In the genomic region with DNA sequence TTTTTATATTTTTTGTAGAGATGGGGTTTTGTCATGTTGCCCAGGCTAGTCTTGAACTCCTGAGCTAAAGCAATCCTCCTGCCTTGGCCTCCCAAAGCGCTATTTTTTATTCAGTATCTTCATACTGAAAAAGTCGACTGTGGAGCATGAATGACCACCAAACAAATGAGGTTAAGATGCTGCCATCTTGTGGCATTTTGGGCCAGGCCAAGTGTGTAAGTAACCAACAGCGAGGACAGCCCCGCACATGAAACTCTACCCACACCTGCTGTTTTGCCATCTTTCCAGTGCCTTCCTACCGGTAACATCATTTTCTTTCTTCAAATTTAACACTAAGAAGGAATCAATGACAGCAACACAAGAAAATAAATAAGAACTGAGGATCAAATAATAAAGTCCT, we compare ENCODE assay signal across 11 cellular contexts. TPM values are rescaled to one million over a fixed set of nuclear protein-coding genes. Genes with fewer than 3 reads are reported as not detected.
DNase-seq lines count a peak whose midpoint lies in the region; ATAC-seq and TF ChIP-seq lines count a peak whose summit lies in the region.
"Had no signal": no experiment of that assay in that cellular context is flagged by ENCODE, and none has a peak within 500 bp of the region (broad histone marks: within the 10 kb centered on the region; RNA-seq: fewer than 3 reads in every experiment).

No MANE protein-coding gene starts in this region.

- H3K27me3 ChIP-seq in GM23338 (ENCODE audit: insufficient read depth), result no peaks in the 10 kb centered on the region
- no peaks in the 10 kb centered on the region for H3K27me3 ChIP-seq in OCI-LY3 (ENCODE audit: low read depth, low read length)
- H3K27me3 ChIP-seq: neutrophil had no signal

- H3K36me3 ChIP-seq in GM23338 (ENCODE audit: insufficient read depth) (no peaks in the 10 kb centered on the region), OCI-LY3 (replicated peaks; ENCODE audit: low read depth, low read length) (no peaks in the 10 kb centered on the region)
- H3K36me3 ChIP-seq: neutrophil had no signal

- H3K27ac Mint-ChIP-seq in GM23338 (no peak overlapping the region), mesothelial cell of epicardium (no peak overlapping the region)
- H3K27ac Mint-ChIP-seq: activated B cell treated with CpG ODN at 0.5 μM for 24 hours; dendritic cell treated with granulocyte-macrophage colony-stimulating factor and Interleukin-4, amounts not matched to agents 40 ng/mL and 50 ng/mL, for 4 days had no signal

- H3K4me1 Mint-ChIP-seq in GM23338 (no peaks in the 10 kb centered on the region), mesothelial cell of epicardium (peaks cover 4% of the 10 kb centered on the region)
- H3K4me1 Mint-ChIP-seq: activated B cell treated with CpG ODN at 0.5 μM for 24 hours had no signal

- H3K27ac ChIP-seq in GM23338 (ENCODE audit: low read depth) (no peak overlapping the region), OCI-LY3 (ENCODE audit: low read length) (no peak overlapping the region)
- H3K27ac ChIP-seq: neutrophil had no signal

- ATAC-seq in GM23338 (peak; percentile 93), GM19455 (IDR thresholded peaks at IDR 0.05; ENCODE audit: unreplicated experiment) (no peak), GM18868 (IDR thresholded peaks at IDR 0.05; ENCODE audit: unreplicated experiment) (no peak)

- peaks cover 8% of the 10 kb centered on the region; the same call in 1 of the 2 replicates for H3F3A ChIP-seq in GM23338 (replicated peaks; ENCODE audit: low read depth)

- H3K36me3 Mint-ChIP-seq in GM23338 (ENCODE audit: low read depth) (no peaks in the 10 kb centered on the region), mesothelial cell of epicardium (no peaks in the 10 kb centered on the region)

- H3K9ac ChIP-seq in OCI-LY3 (ENCODE audit: low read length), result no peak overlapping the region

- TF ChIP-seq CTCF in AG10803 (conservative IDR thresholded peaks at IDR 0.05; ENCODE audit: low read length) (0 out of 2 replicates have a peak, but pooled peaks have one; percentile 8), GM23338 (conservative IDR thresholded peaks at IDR 0.05; ENCODE audit: low read depth in 2 of 2) (peak; percentile 76 to 92), OCI-LY3 (IDR thresholded peaks at IDR 0.05; ENCODE audit: low read depth, low read length) (peak; percentile 75), fibroblast of mammary gland (conservative IDR thresholded peaks at IDR 0.05; ENCODE audit: control insufficient read depth, insufficient read depth, low read depth, low read length) (peak; percentile 30), mesothelial cell of epicardium (IDR thresholded peaks at IDR 0.05; ENCODE audit: unreplicated experiment) (no peak)

- DNase-seq in AG10803 (ENCODE audit: low read depth) (no peak), GM23338 (ENCODE audit: low spot score) (peak; percentile 82), fibroblast of mammary gland (ENCODE audit: low read depth) (peak; percentile 31), mesothelial cell of epicardium (ENCODE audit: low spot score in 2 of 2, unreplicated experiment in 2 of 2) (no peak)
- no peak for DNase-seq in stimulated activated naive CD4-positive, alpha-beta T cell (lab: John Stamatoyannopoulos, UW)
- DNase-seq: activated B cell treated with CpG ODN at 0.5 μM for 24 hours had no signal

- H3K9me3 Mint-ChIP-seq in GM23338, result no peaks in the 10 kb centered on the region
- peaks cover 7% of the 10 kb centered on the region for H3K9me3 Mint-ChIP-seq in mesothelial cell of epicardium
- H3K9me3 Mint-ChIP-seq: activated B cell treated with CpG ODN at 0.5 μM for 24 hours; dendritic cell treated with granulocyte-macrophage colony-stimulating factor and Interleukin-4, amounts not matched to agents 40 ng/mL and 50 ng/mL, for 4 days had no signal

- H3K4me3 Mint-ChIP-seq in GM23338 (no peak overlapping the region), mesothelial cell of epicardium (no peak overlapping the region)
- H3K4me3 Mint-ChIP-seq: activated B cell treated with CpG ODN at 0.5 μM for 24 hours; dendritic cell treated with granulocyte-macrophage colony-stimulating factor and Interleukin-4, amounts not matched to agents 40 ng/mL and 50 ng/mL, for 4 days had no signal

- no peak overlapping the region for H3K4me2 ChIP-seq in GM23338
- 0 out of 2 replicates have a peak overlapping the region, but pooled peaks have one; percentile 3 for H3K4me2 ChIP-seq in OCI-LY3 (ENCODE audit: low read length)

- H2AFZ ChIP-seq in GM23338 (no peak overlapping the region), OCI-LY3 (ENCODE audit: low read depth, low read length) (peak overlapping the region; percentile 64; the same call in 1 of the 2 replicates)

- peaks cover 4% of the 10 kb centered on the region; the same call in 1 of the 2 replicates for H3K9me3 ChIP-seq in OCI-LY3 (ENCODE audit: insufficient read depth, low read length)
- H3K9me3 ChIP-seq: neutrophil had no signal

- H3K4me1 ChIP-seq in GM23338 (ENCODE audit: insufficient read depth), result no peaks in the 10 kb centered on the region
- H3K4me1 ChIP-seq in OCI-LY3 (ENCODE audit: low read length), result no peaks in the 10 kb centered on the region

- H3K79me2 ChIP-seq in GM23338 (replicated peaks; ENCODE audit: insufficient read depth) (no peaks in the 10 kb centered on the region), OCI-LY3 (ENCODE audit: low read length) (no peaks in the 10 kb centered on the region)

- H3K9me2 ChIP-seq in GM23338 (ENCODE audit: insufficient read depth), result no peaks in the 10 kb centered on the region

- H4K20me1 ChIP-seq in GM23338 (replicated peaks; ENCODE audit: insufficient read depth) (no peaks in the 10 kb centered on the region), OCI-LY3 (ENCODE audit: insufficient read depth, low read length) (no peaks in the 10 kb centered on the region)

- H3K27me3 Mint-ChIP-seq in GM23338 (ENCODE audit: insufficient read depth, low read depth, poor library complexity) (peaks cover 4% of the 10 kb centered on the region), mesothelial cell of epicardium (ENCODE audit: low read depth) (no peaks in the 10 kb centered on the region)
- H3K27me3 Mint-ChIP-seq: activated B cell treated with CpG ODN at 0.5 μM for 24 hours; dendritic cell treated with granulocyte-macrophage colony-stimulating factor and Interleukin-4, amounts not matched to agents 40 ng/mL and 50 ng/mL, for 4 days had no signal

- H3K4me3 ChIP-seq in AG10803 (ENCODE audit: low read length) (no peak overlapping the region), GM23338 (no peak overlapping the region), OCI-LY3 (ENCODE audit: low read length) (no peak overlapping the region), fibroblast of mammary gland (ENCODE audit: control insufficient read depth, low read depth, low read length) (no peak overlapping the region)

TF ChIP-seq in GM23338, 12 proteins besides CTCF, POLR2A, EP300 and RAD21 (continues in another document):
- TF ChIP-seq, protein P1, sequence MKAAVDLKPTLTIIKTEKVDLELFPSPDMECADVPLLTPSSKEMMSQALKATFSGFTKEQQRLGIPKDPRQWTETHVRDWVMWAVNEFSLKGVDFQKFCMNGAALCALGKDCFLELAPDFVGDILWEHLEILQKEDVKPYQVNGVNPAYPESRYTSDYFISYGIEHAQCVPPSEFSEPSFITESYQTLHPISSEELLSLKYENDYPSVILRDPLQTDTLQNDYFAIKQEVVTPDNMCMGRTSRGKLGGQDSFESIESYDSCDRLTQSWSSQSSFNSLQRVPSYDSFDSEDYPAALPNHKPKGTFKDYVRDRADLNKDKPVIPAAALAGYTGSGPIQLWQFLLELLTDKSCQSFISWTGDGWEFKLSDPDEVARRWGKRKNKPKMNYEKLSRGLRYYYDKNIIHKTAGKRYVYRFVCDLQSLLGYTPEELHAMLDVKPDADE (IDR thresholded peaks at IDR 0.05), result no peak
- TF ChIP-seq POLR2AphosphoS5 (IDR thresholded peaks at IDR 0.05; ENCODE audit: low read depth) (no peak), ZNF331 (CRISPR knock-in tag; IDR thresholded peaks at IDR 0.05; ENCODE audit: low read depth) (no peak)

RNA-seq across cellular contexts. Expression of gene AQP11, which starts 32.2 kb away (rescaled TPM):
- total RNA-seq in GM23338 (2014; rRNA removed; shearing (Covaris generic)), result 1.7 and 1.8 TPM in 2 replicates
- polyA plus RNA-seq in GM23338 (2016; fragmentation: Nextera tagmentation; extraction: Ambion mirVana), result 3.4 and 4.1 TPM in 2 replicates
- total RNA-seq in mesothelial cell of epicardium, result 1.8 to 1.9 TPM (median 1.9 TPM) in 3 replicates

Comparison
In these comparisons a context has a peak if more than half of its experiments do, and no peak if none do; other contexts are left out.
1. DNase-seq: peak in GM23338 (single experiment) and fibroblast of mammary gland (single experiment); none in AG10803 (single experiment), mesothelial cell of epicardium (0 of 2) and stimulated activated naive CD4-positive, alpha-beta T cell (0 of 6).